In the genomic region with DNA sequence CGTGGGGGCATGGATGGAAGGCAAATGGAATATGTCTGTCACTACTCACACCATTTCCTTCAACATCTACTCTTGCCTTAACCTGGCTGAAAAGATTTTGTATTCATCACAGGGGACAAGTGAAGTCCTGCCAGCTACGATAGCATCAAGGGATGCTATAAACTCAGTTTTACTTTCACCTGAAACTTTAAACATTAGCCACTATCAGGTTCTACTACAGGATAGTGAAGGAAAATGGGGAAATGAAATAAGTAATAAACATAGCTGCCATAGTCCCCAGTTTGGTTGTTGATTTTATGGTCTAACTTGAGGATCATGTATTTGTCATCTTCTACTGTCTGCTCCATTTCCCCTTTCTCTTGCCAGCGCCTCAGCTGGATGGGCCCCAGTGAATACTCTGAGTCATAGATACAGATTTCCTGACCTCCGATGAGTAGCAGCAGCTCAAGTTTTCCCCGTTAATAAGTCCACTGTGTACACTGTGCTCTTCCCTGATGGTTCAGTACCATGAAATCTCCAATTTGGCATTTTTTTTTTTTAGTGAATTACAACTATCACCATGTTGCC, we compare ENCODE assay signal across 11 cellular contexts.
DNase-seq lines count a peak whose midpoint lies in the region; ATAC-seq and TF ChIP-seq lines count a peak whose summit lies in the region.
"Had no signal": no experiment of that assay in that cellular context is flagged by ENCODE, and none has a peak within 500 bp of the region (broad histone marks: within the 10 kb centered on the region; RNA-seq: fewer than 3 reads in every experiment).

No MANE protein-coding gene starts in this region.

- H3K4me3 Mint-ChIP-seq in stimulated activated naive CD8-positive, alpha-beta T cell treated with anti-CD3 and anti-CD28 coated beads, Interleukin-15, amount 100 ng/mL, for 72 hours = no peak overlapping the region
- H3K4me3 Mint-ChIP-seq: CD8-positive, alpha-beta memory T cell had no signal

- H3K27ac ChIP-seq in ACC112 (ENCODE audit: low read depth, low read length) (peak overlapping the region; percentile 52), right atrium auricular region (no peak overlapping the region)

- no peak for ATAC-seq in stimulated activated naive CD8-positive, alpha-beta T cell treated with anti-CD3 and anti-CD28 coated beads, Interleukin-15, amount 100 ng/mL, for 72 hours
- no peak for ATAC-seq in GM19395 (IDR thresholded peaks at IDR 0.05; ENCODE audit: unreplicated experiment)

- no peak overlapping the region for H3K27ac Mint-ChIP-seq in stimulated activated naive CD8-positive, alpha-beta T cell treated with anti-CD3 and anti-CD28 coated beads, Interleukin-15, amount 100 ng/mL, for 72 hours

- no peaks in the 10 kb centered on the region for H3K36me3 ChIP-seq in ACC112 (ENCODE audit: insufficient read depth, low read length)
- no peaks in the 10 kb centered on the region for H3K36me3 ChIP-seq in right atrium auricular region

- no peaks in the 10 kb centered on the region for H3K9me3 Mint-ChIP-seq in stimulated activated naive CD8-positive, alpha-beta T cell treated with anti-CD3 and anti-CD28 coated beads, Interleukin-15, amount 100 ng/mL, for 72 hours
- H3K9me3 Mint-ChIP-seq: CD8-positive, alpha-beta memory T cell had no signal

- H3K4me1 Mint-ChIP-seq in stimulated activated naive CD8-positive, alpha-beta T cell treated with anti-CD3 and anti-CD28 coated beads, Interleukin-15, amount 100 ng/mL, for 72 hours = no peaks in the 10 kb centered on the region

- no peaks in the 10 kb centered on the region for H3K27me3 ChIP-seq in ACC112 (ENCODE audit: insufficient read depth, low read length)
- H3K27me3 ChIP-seq in right atrium auricular region = no peaks in the 10 kb centered on the region

- no peaks in the 10 kb centered on the region for H3K9me3 ChIP-seq in right atrium auricular region

- peaks cover 6% of the 10 kb centered on the region for H3K27me3 Mint-ChIP-seq in stimulated activated naive CD8-positive, alpha-beta T cell treated with anti-CD3 and anti-CD28 coated beads, Interleukin-15, amount 100 ng/mL, for 72 hours

- peak; percentile 91 for DNase-seq in HCEC 1CT
- DNase-seq in amniotic epithelial cell (ENCODE audit: low read depth) = peak; percentile 11
- peak; percentile 67 for DNase-seq in right atrium auricular region (ENCODE audit: low spot score)
- DNase-seq in stimulated activated naive CD8-positive, alpha-beta T cell treated with anti-CD3 and anti-CD28 coated beads, Interleukin-15, amount 100 ng/mL, for 72 hours = no peak
- no peak for DNase-seq in GM20000 (ENCODE audit: low spot score)
- no peak for DNase-seq in hypothalamus (lab: John Stamatoyannopoulos, UW)
- DNase-seq: CD8-positive, alpha-beta memory T cell; NCI-H146; SW 1271 had no signal

- H3K4me1 ChIP-seq in ACC112 (ENCODE audit: control insufficient read depth, insufficient read depth, low read length, unreplicated experiment) (peaks cover 35% of the 10 kb centered on the region), right atrium auricular region (no peaks in the 10 kb centered on the region)

- no peak for TF ChIP-seq CTCF in right atrium auricular region (IDR thresholded peaks at IDR 0.05)
- TF ChIP-seq CTCF in GM20000 (IDR thresholded peaks at IDR 0.05; ENCODE audit: extremely low read depth, missing control alignments) = no peak

- no peak overlapping the region for H2AFZ ChIP-seq in ACC112 (ENCODE audit: low read length, unreplicated experiment)

- H3K4me3 ChIP-seq in ACC112 (ENCODE audit: low read depth, low read length) = peak overlapping the region; percentile 7; the same call in 1 of the 2 replicates
- no peak overlapping the region for H3K4me3 ChIP-seq in right atrium auricular region

- no peaks in the 10 kb centered on the region for H3K79me2 ChIP-seq in ACC112 (ENCODE audit: control insufficient read depth, insufficient read depth, low read length, unreplicated experiment)

Comparison
In these comparisons a context has a peak if more than half of its experiments do, and no peak if none do; other contexts are left out.
1. DNase-seq: peak in HCEC 1CT (single experiment), amniotic epithelial cell (single experiment) and right atrium auricular region (single experiment); none in stimulated activated naive CD8-positive, alpha-beta T cell treated with anti-CD3 and anti-CD28 coated beads, Interleukin-15, amount 100 ng/mL, for 72 hours (0 of 2), GM20000 (single experiment) and hypothalamus (0 of 51).